Comparison of ENCODE assay signal across 2 cellular contexts in genomic region chr2:174554514-174555119, GRCh38.
TF ChIP-seq lines count a peak whose summit lies in the region.

No MANE protein-coding gene starts in this region.

TF ChIP-seq in liver, 16 proteins besides CTCF, POLR2A, EP300 and RAD21 (continued from another document):
- no peak for TF ChIP-seq REST (IDR thresholded peaks at IDR 0.05)

TF ChIP-seq in HepG2, 621 proteins besides CTCF, POLR2A, EP300 and RAD21:
- TF ChIP-seq, protein P1, sequence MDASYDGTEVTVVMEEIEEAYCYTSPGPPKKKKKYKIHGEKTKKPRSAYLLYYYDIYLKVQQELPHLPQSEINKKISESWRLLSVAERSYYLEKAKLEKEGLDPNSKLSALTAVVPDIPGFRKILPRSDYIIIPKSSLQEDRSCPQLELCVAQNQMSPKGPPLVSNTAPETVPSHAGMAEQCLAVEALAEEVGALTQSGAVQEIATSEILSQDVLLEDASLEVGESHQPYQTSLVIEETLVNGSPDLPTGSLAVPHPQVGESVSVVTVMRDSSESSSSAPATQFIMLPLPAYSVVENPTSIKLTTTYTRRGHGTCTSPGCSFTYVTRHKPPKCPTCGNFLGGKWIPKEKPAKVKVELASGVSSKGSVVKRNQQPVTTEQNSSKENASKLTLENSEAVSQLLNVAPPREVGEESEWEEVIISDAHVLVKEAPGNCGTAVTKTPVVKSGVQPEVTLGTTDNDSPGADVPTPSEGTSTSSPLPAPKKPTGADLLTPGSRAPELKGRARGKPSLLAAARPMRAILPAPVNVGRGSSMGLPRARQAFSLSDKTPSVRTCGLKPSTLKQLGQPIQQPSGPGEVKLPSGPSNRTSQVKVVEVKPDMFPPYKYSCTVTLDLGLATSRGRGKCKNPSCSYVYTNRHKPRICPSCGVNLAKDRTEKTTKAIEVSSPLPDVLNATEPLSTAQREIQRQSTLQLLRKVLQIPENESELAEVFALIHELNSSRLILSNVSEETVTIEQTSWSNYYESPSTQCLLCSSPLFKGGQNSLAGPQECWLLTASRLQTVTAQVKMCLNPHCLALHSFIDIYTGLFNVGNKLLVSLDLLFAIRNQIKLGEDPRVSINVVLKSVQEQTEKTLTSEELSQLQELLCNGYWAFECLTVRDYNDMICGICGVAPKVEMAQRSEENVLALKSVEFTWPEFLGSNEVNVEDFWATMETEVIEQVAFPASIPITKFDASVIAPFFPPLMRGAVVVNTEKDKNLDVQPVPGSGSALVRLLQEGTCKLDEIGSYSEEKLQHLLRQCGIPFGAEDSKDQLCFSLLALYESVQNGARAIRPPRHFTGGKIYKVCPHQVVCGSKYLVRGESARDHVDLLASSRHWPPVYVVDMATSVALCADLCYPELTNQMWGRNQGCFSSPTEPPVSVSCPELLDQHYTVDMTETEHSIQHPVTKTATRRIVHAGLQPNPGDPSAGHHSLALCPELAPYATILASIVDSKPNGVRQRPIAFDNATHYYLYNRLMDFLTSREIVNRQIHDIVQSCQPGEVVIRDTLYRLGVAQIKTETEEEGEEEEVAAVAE (CRISPR knock-in tag; IDR thresholded peaks at IDR 0.05; ENCODE audit: borderline replicate concordance), result no peak
- TF ChIP-seq GZF1 (CRISPR knock-in tag; IDR thresholded peaks at IDR 0.05) (no peak), ZSCAN21 (CRISPR knock-in tag; IDR thresholded peaks at IDR 0.05; ENCODE audit: borderline replicate concordance) (no peak), ZNF878 (CRISPR knock-in tag; IDR thresholded peaks at IDR 0.05) (no peak), REST (IDR thresholded peaks at IDR 0.05; ENCODE audit: borderline replicate concordance in 1 of 2, low read depth in 1 of 2, low read length in 2 of 2) (no peak), DMAP1 (CRISPR knock-in tag; IDR thresholded peaks at IDR 0.05) (no peak), ZNF720 (CRISPR knock-in tag; IDR thresholded peaks at IDR 0.05) (no peak), MED13 (CRISPR knock-in tag; IDR thresholded peaks at IDR 0.05) (no peak), ZNF546 (CRISPR knock-in tag; conservative IDR thresholded peaks at IDR 0.05) (no peak), ZNF121 (CRISPR knock-in tag; IDR thresholded peaks at IDR 0.05) (no peak), ZFP37 (CRISPR knock-in tag; IDR thresholded peaks at IDR 0.05; ENCODE audit: borderline replicate concordance) (no peak), SMAD1 (CRISPR knock-in tag; IDR thresholded peaks at IDR 0.05; ENCODE audit: borderline replicate concordance, low read depth) (no peak), ZNF775 (CRISPR knock-in tag; IDR thresholded peaks at IDR 0.05; ENCODE audit: borderline replicate concordance) (no peak)
TF ChIP-seq in HepG2: peak in this region for 0.
